In genomic region chr6:28880894-28881780, GRCh38 we compare ENCODE assay signal across 8 cellular contexts. TPM values are rescaled to one million over a fixed set of nuclear protein-coding genes. Genes with fewer than 3 reads are reported as not detected.
A peak's percentile ranks its signal among the peaks of the same experiment; 100 is the strongest.
DNase-seq lines count a peak whose midpoint lies in the region; FAIRE-seq and TF ChIP-seq lines count a peak whose summit lies in the region.

No MANE protein-coding gene starts in this region.

- H3K27ac Mint-ChIP-seq in mesothelial cell of epicardium: peak overlapping the region; percentile 92

- peak overlapping the region; percentile 91 for H3K4me3 Mint-ChIP-seq in mesothelial cell of epicardium

- FAIRE-seq in A204.1 (lab: Jason Lieb, UNC) (peak; percentile 29), GM19239 (lab: Jason Lieb, UNC) (peak; percentile 79)

- H3K9me3 Mint-ChIP-seq in mesothelial cell of epicardium: peaks cover 3% of the 10 kb centered on the region

- peaks cover 9% of the 10 kb centered on the region for H3K4me1 Mint-ChIP-seq in mesothelial cell of epicardium

- no peaks in the 10 kb centered on the region for H3K36me3 Mint-ChIP-seq in mesothelial cell of epicardium

- no peak for DNase-seq in GM19239 (ENCODE audit: insufficient read length, low spot score)
- peak; percentile 83 for DNase-seq in NCI-H748 (lab: John Stamatoyannopoulos, UW; ENCODE audit: unreplicated experiment)
- peak; percentile 94 for DNase-seq in activated CD8-positive, alpha-beta memory T cell treated with anti-CD3 and anti-CD28 coated beads for 24 hours
- DNase-seq in epidermal melanocyte (ENCODE audit: insufficient read length, low spot score): peak; percentile 47
- peak; percentile 65 to 89 for DNase-seq in mesothelial cell of epicardium (ENCODE audit: low spot score in 2 of 2, unreplicated experiment in 2 of 2)
- DNase-seq in stimulated activated CD8-positive, alpha-beta memory T cell treated with anti-CD3 and anti-CD28 coated beads, Interleukin-2, amount 100 ng/mL, for 48 hours (ENCODE audit: low read depth in 2 of 2): peak; percentile 36 to 65
- no peak for DNase-seq in 8988T

- TF ChIP-seq CTCF in mesothelial cell of epicardium (IDR thresholded peaks at IDR 0.05; ENCODE audit: unreplicated experiment): no peak

- peaks cover 25% of the 10 kb centered on the region for H3K27me3 Mint-ChIP-seq in mesothelial cell of epicardium (ENCODE audit: low read depth)

RNA-seq across cellular contexts. Expression of gene TRIM27, which starts 42.6 kb away (rescaled TPM):
- total RNA-seq in mesothelial cell of epicardium: 75.7 to 77.0 TPM (median 76.1 TPM) in 3 replicates

Comparison
In these comparisons a context has a peak if more than half of its experiments do, and no peak if none do; other contexts are left out.
1. DNase-seq: peak in NCI-H748 (single experiment), activated CD8-positive, alpha-beta memory T cell treated with anti-CD3 and anti-CD28 coated beads for 24 hours (single experiment), epidermal melanocyte (single experiment), mesothelial cell of epicardium (2 of 2) and stimulated activated CD8-positive, alpha-beta memory T cell treated with anti-CD3 and anti-CD28 coated beads, Interleukin-2, amount 100 ng/mL, for 48 hours (2 of 2); none in GM19239 (single experiment) and 8988T (single experiment).